1 cellular context compared by ENCODE assay signal in genomic region chr6:125989631-125990030, GRCh38.
TF ChIP-seq lines count a peak whose summit lies in the region.

No MANE protein-coding gene starts in this region.

TF ChIP-seq in HepG2, 621 proteins besides CTCF, POLR2A, EP300 and RAD21 (continued from another document and continues in another):
- TF ChIP-seq ZNF782 (CRISPR knock-in tag; IDR thresholded peaks at IDR 0.05; ENCODE audit: borderline replicate concordance): no peak
- no peak for TF ChIP-seq NFKBIZ (CRISPR knock-in tag; IDR thresholded peaks at IDR 0.05)
- no peak for TF ChIP-seq DMAP1 (CRISPR knock-in tag; IDR thresholded peaks at IDR 0.05)
- 0 out of 2 replicates have a peak, but pooled peaks have one; percentile 36 for TF ChIP-seq CREM (IDR thresholded peaks at IDR 0.05)
- no peak for TF ChIP-seq CREM (CRISPR knock-in tag; IDR thresholded peaks at IDR 0.05)
- TF ChIP-seq ONECUT2 (CRISPR knock-in tag; IDR thresholded peaks at IDR 0.05): peak; percentile 92
- TF ChIP-seq MXI1 (IDR thresholded peaks at IDR 0.05; ENCODE audit: borderline replicate concordance, low read depth, low read length): no peak; the same call in 2 of the 3 replicates
- no peak for TF ChIP-seq ZBTB7A (CRISPR knock-in tag; IDR thresholded peaks at IDR 0.05)
- TF ChIP-seq SMAD9 (CRISPR knock-in tag; IDR thresholded peaks at IDR 0.05): no peak
- TF ChIP-seq ZNF576 (CRISPR knock-in tag; IDR thresholded peaks at IDR 0.05): no peak
- no peak for TF ChIP-seq SOX6 (IDR thresholded peaks at IDR 0.05)
- TF ChIP-seq SOX6 (CRISPR knock-in tag; IDR thresholded peaks at IDR 0.05): peak; percentile 60
- TF ChIP-seq ZNF670 (CRISPR knock-in tag; IDR thresholded peaks at IDR 0.05; ENCODE audit: borderline replicate concordance): no peak
- 0 out of 4 replicates have a peak, but pooled peaks of 1 of the 2 experiments have one; percentile 46 for TF ChIP-seq KLF16 (CRISPR knock-in tag; IDR thresholded peaks at IDR 0.05)
- TF ChIP-seq POGZ (CRISPR knock-in tag; IDR thresholded peaks at IDR 0.05): peak; percentile 66
- TF ChIP-seq KAT8 (CRISPR knock-in tag; IDR thresholded peaks at IDR 0.05): 0 out of 2 replicates have a peak, but pooled peaks have one; percentile 17
- no peak for TF ChIP-seq CEBPB (IDR thresholded peaks at IDR 0.05; ENCODE audit: borderline replicate concordance, low read depth, low read length)
- no peak for TF ChIP-seq ARNTL (CRISPR knock-in tag; IDR thresholded peaks at IDR 0.05)
- TF ChIP-seq, protein P1, sequence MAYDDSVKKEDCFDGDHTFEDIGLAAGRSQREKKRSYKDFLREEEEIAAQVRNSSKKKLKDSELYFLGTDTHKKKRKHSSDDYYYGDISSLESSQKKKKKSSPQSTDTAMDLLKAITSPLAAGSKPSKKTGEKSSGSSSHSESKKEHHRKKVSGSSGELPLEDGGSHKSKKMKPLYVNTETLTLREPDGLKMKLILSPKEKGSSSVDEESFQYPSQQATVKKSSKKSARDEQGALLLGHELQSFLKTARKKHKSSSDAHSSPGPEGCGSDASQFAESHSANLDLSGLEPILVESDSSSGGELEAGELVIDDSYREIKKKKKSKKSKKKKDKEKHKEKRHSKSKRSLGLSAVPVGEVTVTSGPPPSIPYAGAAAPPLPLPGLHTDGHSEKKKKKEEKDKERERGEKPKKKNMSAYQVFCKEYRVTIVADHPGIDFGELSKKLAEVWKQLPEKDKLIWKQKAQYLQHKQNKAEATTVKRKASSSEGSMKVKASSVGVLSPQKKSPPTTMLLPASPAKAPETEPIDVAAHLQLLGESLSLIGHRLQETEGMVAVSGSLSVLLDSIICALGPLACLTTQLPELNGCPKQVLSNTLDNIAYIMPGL (CRISPR knock-in tag; IDR thresholded peaks at IDR 0.05; ENCODE audit: borderline replicate concordance in 1 of 2, low read depth in 1 of 2): 0 out of 4 replicates have a peak, but pooled peaks of 1 of the 2 experiments have one; percentile 20
- TF ChIP-seq ZNF501 (CRISPR knock-in tag; IDR thresholded peaks at IDR 0.05): no peak
- TF ChIP-seq ZNF7 (CRISPR knock-in tag; IDR thresholded peaks at IDR 0.05): peak; percentile 74; the same call in 1 of the 2 replicates
- peak; percentile 62; the same call in 1 of the 2 replicates for TF ChIP-seq NCOR1 (IDR thresholded peaks at IDR 0.05; ENCODE audit: borderline replicate concordance, low read length)
- no peak for TF ChIP-seq RBFOX2 (IDR thresholded peaks at IDR 0.05; ENCODE audit: low read depth, low read length)
- peak; percentile 73 for TF ChIP-seq SAP130 (CRISPR knock-in tag; IDR thresholded peaks at IDR 0.05; ENCODE audit: low read depth)
- TF ChIP-seq CEBPG (CRISPR knock-in tag; IDR thresholded peaks at IDR 0.05): no peak
- TF ChIP-seq MIXL1 (CRISPR knock-in tag; IDR thresholded peaks at IDR 0.05): peak; percentile 65; the same call in 1 of the 2 replicates
- TF ChIP-seq NR2F6 (IDR thresholded peaks at IDR 0.05): peak; percentile 73
- TF ChIP-seq NR2F6 (CRISPR knock-in tag; IDR thresholded peaks at IDR 0.05): peak; percentile 78
- TF ChIP-seq HOXA5 (CRISPR knock-in tag; IDR thresholded peaks at IDR 0.05): no peak
- TF ChIP-seq POLR2G (IDR thresholded peaks at IDR 0.05; ENCODE audit: low read depth, low read length): no peak
- TF ChIP-seq DNMT3B (CRISPR knock-in tag; conservative IDR thresholded peaks at IDR 0.05): no peak
- no peak for TF ChIP-seq ZNF775 (CRISPR knock-in tag; IDR thresholded peaks at IDR 0.05; ENCODE audit: borderline replicate concordance)
- TF ChIP-seq STAG1 (CRISPR knock-in tag; IDR thresholded peaks at IDR 0.05): no peak
- TF ChIP-seq, protein P2, sequence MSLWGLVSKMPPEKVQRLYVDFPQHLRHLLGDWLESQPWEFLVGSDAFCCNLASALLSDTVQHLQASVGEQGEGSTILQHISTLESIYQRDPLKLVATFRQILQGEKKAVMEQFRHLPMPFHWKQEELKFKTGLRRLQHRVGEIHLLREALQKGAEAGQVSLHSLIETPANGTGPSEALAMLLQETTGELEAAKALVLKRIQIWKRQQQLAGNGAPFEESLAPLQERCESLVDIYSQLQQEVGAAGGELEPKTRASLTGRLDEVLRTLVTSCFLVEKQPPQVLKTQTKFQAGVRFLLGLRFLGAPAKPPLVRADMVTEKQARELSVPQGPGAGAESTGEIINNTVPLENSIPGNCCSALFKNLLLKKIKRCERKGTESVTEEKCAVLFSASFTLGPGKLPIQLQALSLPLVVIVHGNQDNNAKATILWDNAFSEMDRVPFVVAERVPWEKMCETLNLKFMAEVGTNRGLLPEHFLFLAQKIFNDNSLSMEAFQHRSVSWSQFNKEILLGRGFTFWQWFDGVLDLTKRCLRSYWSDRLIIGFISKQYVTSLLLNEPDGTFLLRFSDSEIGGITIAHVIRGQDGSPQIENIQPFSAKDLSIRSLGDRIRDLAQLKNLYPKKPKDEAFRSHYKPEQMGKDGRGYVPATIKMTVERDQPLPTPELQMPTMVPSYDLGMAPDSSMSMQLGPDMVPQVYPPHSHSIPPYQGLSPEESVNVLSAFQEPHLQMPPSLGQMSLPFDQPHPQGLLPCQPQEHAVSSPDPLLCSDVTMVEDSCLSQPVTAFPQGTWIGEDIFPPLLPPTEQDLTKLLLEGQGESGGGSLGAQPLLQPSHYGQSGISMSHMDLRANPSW (CRISPR knock-in tag; IDR thresholded peaks at IDR 0.05; ENCODE audit: borderline replicate concordance): no peak
- TF ChIP-seq KDM3A (CRISPR knock-in tag; IDR thresholded peaks at IDR 0.05; ENCODE audit: low read depth): no peak
- TF ChIP-seq HDAC2 (CRISPR knock-in tag; IDR thresholded peaks at IDR 0.05): peak; percentile 31; the same call in 1 of the 2 replicates
- peak; percentile 81; the same call in 1 of the 2 replicates for TF ChIP-seq ARID5B (CRISPR knock-in tag; IDR thresholded peaks at IDR 0.05)
- peak; percentile 78 for TF ChIP-seq HNF4G (IDR thresholded peaks at IDR 0.05; ENCODE audit: borderline replicate concordance, low read depth, low read length)
- TF ChIP-seq HNF4G (CRISPR knock-in tag; IDR thresholded peaks at IDR 0.05; ENCODE audit: borderline replicate concordance, low read depth): no peak; the same call in 1 of the 2 replicates
- TF ChIP-seq KMT2A (CRISPR knock-in tag; IDR thresholded peaks at IDR 0.05): peak; percentile 37; the same call in 1 of the 2 replicates
- TF ChIP-seq, protein P3, sequence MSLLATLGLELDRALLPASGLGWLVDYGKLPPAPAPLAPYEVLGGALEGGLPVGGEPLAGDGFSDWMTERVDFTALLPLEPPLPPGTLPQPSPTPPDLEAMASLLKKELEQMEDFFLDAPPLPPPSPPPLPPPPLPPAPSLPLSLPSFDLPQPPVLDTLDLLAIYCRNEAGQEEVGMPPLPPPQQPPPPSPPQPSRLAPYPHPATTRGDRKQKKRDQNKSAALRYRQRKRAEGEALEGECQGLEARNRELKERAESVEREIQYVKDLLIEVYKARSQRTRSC (CRISPR knock-in tag; IDR thresholded peaks at IDR 0.05; ENCODE audit: low read depth): no peak
- 0 out of 2 replicates have a peak, but pooled peaks have one; percentile 23 for TF ChIP-seq ZNF205 (CRISPR knock-in tag; IDR thresholded peaks at IDR 0.05)
- peak; percentile 89 for TF ChIP-seq PAXIP1 (CRISPR knock-in tag; conservative IDR thresholded peaks at IDR 0.05)
- TF ChIP-seq FOSL2 (CRISPR knock-in tag; IDR thresholded peaks at IDR 0.05): peak; percentile 83
- TF ChIP-seq AKNA (CRISPR knock-in tag; IDR thresholded peaks at IDR 0.05; ENCODE audit: borderline replicate concordance): no peak
